ENCODE assay signal across 1 cellular context in genomic region chr4:48112017-48112667, GRCh38.
TF ChIP-seq lines count a peak whose summit lies in the region.

No MANE protein-coding gene starts in this region.

TF ChIP-seq in WTC11, 78 proteins besides CTCF, POLR2A, EP300 and RAD21 (continued from another document):
- TF ChIP-seq HMGXB4 (CRISPR knock-in tag; IDR thresholded peaks at IDR 0.05): no peak
- TF ChIP-seq NR1H2 (CRISPR knock-in tag; IDR thresholded peaks at IDR 0.05): no peak
- no peak for TF ChIP-seq ZNF671 (CRISPR knock-in tag; IDR thresholded peaks at IDR 0.05)
- TF ChIP-seq TCF7 (CRISPR knock-in tag; IDR thresholded peaks at IDR 0.05; ENCODE audit: low read depth): no peak
- TF ChIP-seq GRHL2 (CRISPR knock-in tag; IDR thresholded peaks at IDR 0.05; ENCODE audit: insufficient replicate concordance, severe bottlenecking): no peak
- no peak for TF ChIP-seq ZNF263 (CRISPR knock-in tag; IDR thresholded peaks at IDR 0.05; ENCODE audit: low read depth)
- no peak for TF ChIP-seq CBFB (CRISPR knock-in tag; IDR thresholded peaks at IDR 0.05; ENCODE audit: low read depth)
- no peak for TF ChIP-seq MAX (CRISPR knock-in tag; IDR thresholded peaks at IDR 0.05)
- no peak for TF ChIP-seq SMAD4 (CRISPR knock-in tag; IDR thresholded peaks at IDR 0.05)
- no peak for TF ChIP-seq NFYB (CRISPR knock-in tag; conservative IDR thresholded peaks at IDR 0.05; ENCODE audit: low read depth)
- TF ChIP-seq TP53 (CRISPR knock-in tag; IDR thresholded peaks at IDR 0.05): no peak
